19 cellular contexts compared by ENCODE assay signal in the genomic region with DNA sequence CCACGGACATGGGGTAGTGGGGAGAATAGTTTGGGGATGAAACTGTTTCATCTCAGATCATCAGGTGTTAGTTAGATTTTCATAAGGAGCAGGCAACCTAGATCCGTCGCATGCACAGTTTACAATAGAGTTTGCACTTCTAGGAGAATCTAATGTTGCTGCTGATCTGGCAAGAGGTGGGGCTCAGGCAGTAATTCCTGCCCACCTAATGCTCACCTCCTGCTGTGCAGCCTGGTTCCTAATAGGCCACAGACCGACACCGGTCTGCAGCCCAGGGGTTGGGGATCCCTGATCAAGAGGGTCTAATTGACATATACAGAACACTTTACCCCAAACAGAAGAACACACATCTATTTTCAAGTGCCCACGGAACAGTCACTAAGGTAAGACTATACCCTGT.
A peak's percentile ranks its signal among the peaks of the same experiment; 100 is the strongest.
DNase-seq lines count a peak whose midpoint lies in the region; ATAC-seq and TF ChIP-seq lines count a peak whose summit lies in the region.
"Had no signal": no experiment of that assay in that cellular context is flagged by ENCODE, and none has a peak within 500 bp of the region (broad histone marks: within the 10 kb centered on the region; RNA-seq: fewer than 3 reads in every experiment).

No MANE protein-coding gene starts in this region.

- peak; percentile 46 for DNase-seq in right atrium auricular region (ENCODE audit: low spot score)
- no peak for DNase-seq in right cardiac atrium
- peak; percentile 34 for DNase-seq in islet precursor cell
- DNase-seq in osteocyte (ENCODE audit: extremely low spot score, unreplicated experiment): peak; percentile 57
- DNase-seq in type B pancreatic cell (ENCODE audit: extremely low spot score, unreplicated experiment): no peak
- no peak for DNase-seq in glomerular visceral epithelial cell (ENCODE audit: extremely low spot score)
- DNase-seq in NCI-H345 treated with DMSO at 0.1 percent for 48 hours (lab: John Stamatoyannopoulos, UW; ENCODE audit: unreplicated experiment): no peak
- DNase-seq: BE2C; C1 segment of cervical spinal cord; CD4-positive, CD25-positive, alpha-beta regulatory T cell; CD8-positive, alpha-beta memory T cell; COR-L47; DMS 273 treated with DMSO at 0.1 percent for 48 hours; DMS53; DND-41; EL; GM23248; HCEC 1CT had no signal

- no peak for ATAC-seq in right cardiac atrium

- H3K27me3 Mint-ChIP-seq in osteocyte (ENCODE audit: unreplicated experiment) (peaks cover 19% of the 10 kb centered on the region), type B pancreatic cell (peaks cover 15% of the 10 kb centered on the region)

- H3K4me1 ChIP-seq in right atrium auricular region (no peaks in the 10 kb centered on the region), right cardiac atrium (ENCODE audit: control insufficient read depth, insufficient read depth, low read length) (no peaks in the 10 kb centered on the region)
- H3K4me1 ChIP-seq: BE2C had no signal

- H3K27ac ChIP-seq in right atrium auricular region (no peak overlapping the region), right cardiac atrium (ENCODE audit: low read length) (no peak overlapping the region)
- H3K27ac ChIP-seq: GM23248, HL-60 had no signal

- no peaks in the 10 kb centered on the region for H3K9me3 ChIP-seq in right atrium auricular region
- no peaks in the 10 kb centered on the region for H3K9me3 ChIP-seq in right cardiac atrium (ENCODE audit: control insufficient read depth, low read length)
- H3K9me3 ChIP-seq: BE2C had no signal

- H3K9me3 Mint-ChIP-seq in osteocyte (ENCODE audit: unreplicated experiment) (no peaks in the 10 kb centered on the region), type B pancreatic cell (no peaks in the 10 kb centered on the region)

- intact Hi-C loops in right cardiac atrium (cut with DNase I): no loop called here

- WGBS in right cardiac atrium: 74% methylated on average over 6 of the region's 6 CpGs

- TF ChIP-seq CTCF in right atrium auricular region (IDR thresholded peaks at IDR 0.05) (no peak), osteocyte (IDR thresholded peaks at IDR 0.05) (no peak), type B pancreatic cell (conservative IDR thresholded peaks at IDR 0.05) (no peak)

- H3K27me3 ChIP-seq in right atrium auricular region: no peaks in the 10 kb centered on the region
- H3K27me3 ChIP-seq in right cardiac atrium (ENCODE audit: control insufficient read depth, insufficient read depth): no peaks in the 10 kb centered on the region
- H3K27me3 ChIP-seq: BE2C had no signal

- no peak overlapping the region for H3K4me3 Mint-ChIP-seq in osteocyte (ENCODE audit: unreplicated experiment)
- H3K4me3 Mint-ChIP-seq in type B pancreatic cell: no peak overlapping the region
- H3K4me3 Mint-ChIP-seq: CD4-positive, CD25-positive, alpha-beta regulatory T cell; CD8-positive, alpha-beta memory T cell had no signal

- H3K4me1 Mint-ChIP-seq in osteocyte (ENCODE audit: unreplicated experiment) (no peaks in the 10 kb centered on the region), type B pancreatic cell (ENCODE audit: unreplicated experiment) (no peaks in the 10 kb centered on the region)
- H3K4me1 Mint-ChIP-seq: CD4-positive, CD25-positive, alpha-beta regulatory T cell; CD8-positive, alpha-beta memory T cell had no signal

- H3K27ac Mint-ChIP-seq in osteocyte (ENCODE audit: unreplicated experiment) (no peak overlapping the region), type B pancreatic cell (no peak overlapping the region)
- H3K27ac Mint-ChIP-seq: CD4-positive, CD25-positive, alpha-beta regulatory T cell; CD8-positive, alpha-beta memory T cell had no signal

- no peak overlapping the region for H3K4me3 ChIP-seq in right atrium auricular region
- no peak overlapping the region for H3K4me3 ChIP-seq in right cardiac atrium (ENCODE audit: low read length)
- H3K4me3 ChIP-seq: GM23248 had no signal

- H3K36me3 Mint-ChIP-seq in osteocyte (ENCODE audit: unreplicated experiment) (no peaks in the 10 kb centered on the region), type B pancreatic cell (no peaks in the 10 kb centered on the region)
- H3K36me3 Mint-ChIP-seq: CD4-positive, CD25-positive, alpha-beta regulatory T cell; CD8-positive, alpha-beta memory T cell had no signal

- no peaks in the 10 kb centered on the region for H3K36me3 ChIP-seq in right atrium auricular region
- H3K36me3 ChIP-seq: BE2C had no signal

Comparison
In these comparisons a context has a peak if more than half of its experiments do, and no peak if none do; other contexts are left out.
1. DNase-seq: peak in right atrium auricular region (single experiment), islet precursor cell (single experiment) and osteocyte (single experiment); none in right cardiac atrium (0 of 3), type B pancreatic cell (single experiment), glomerular visceral epithelial cell (single experiment) and NCI-H345 treated with DMSO at 0.1 percent for 48 hours (single experiment).